ENCODE assay signal across 9 cellular contexts in genomic region chr5:64635056-64635686, GRCh38. TPM values are rescaled to one million over a fixed set of nuclear protein-coding genes. Genes with fewer than 3 reads are reported as not detected.
DNase-seq lines count a peak whose midpoint lies in the region; ATAC-seq and TF ChIP-seq lines count a peak whose summit lies in the region.
"Had no signal": no experiment of that assay in that cellular context is flagged by ENCODE, and none has a peak within 500 bp of the region (broad histone marks: within the 10 kb centered on the region; RNA-seq: fewer than 3 reads in every experiment).

No MANE protein-coding gene starts in this region.

- H3K4me1 ChIP-seq in heart right ventricle, result peaks cover 0 to 6% (median 0%) of the 10 kb centered on the region in 9 donors
- no peaks in the 10 kb centered on the region for H3K4me1 ChIP-seq in right cardiac atrium (ENCODE audit: control insufficient read depth, insufficient read depth, low read length)

- no peak overlapping the region for H3K27ac Mint-ChIP-seq in naive B cell
- H3K27ac Mint-ChIP-seq: activated naive CD8-positive, alpha-beta T cell had no signal

- H3K27ac ChIP-seq in heart right ventricle, result no peak overlapping the region
- no peak overlapping the region for H3K27ac ChIP-seq in right cardiac atrium (ENCODE audit: low read length)

- peaks cover 0 to 4% (median 0%) of the 10 kb centered on the region in 3 donors for H3K4me1 Mint-ChIP-seq in naive B cell

- H3K36me3 Mint-ChIP-seq in naive B cell, result no peaks in the 10 kb centered on the region
- H3K36me3 Mint-ChIP-seq: activated naive CD8-positive, alpha-beta T cell had no signal

- 0 to 1% methylated on average over 1 of the region's 1 CpG for WGBS in heart right ventricle, 2 donors
- WGBS in right cardiac atrium, result 1% methylated on average over 1 of the region's 1 CpG

- no peaks in the 10 kb centered on the region for H3K9me3 Mint-ChIP-seq in naive B cell

- ATAC-seq in heart right ventricle, result no peak
- ATAC-seq in right cardiac atrium, result no peak
- no peak for ATAC-seq in naive B cell (ENCODE audit: low read depth in 2 of 2)
- ATAC-seq in GM19397 (IDR thresholded peaks at IDR 0.05; ENCODE audit: unreplicated experiment), result no peak

- H3K27me3 Mint-ChIP-seq in naive B cell, result peaks cover 25 to 26% (median 26%) of the 10 kb centered on the region in 3 donors

- peaks cover 0 to 36% (median 0%) of the 10 kb centered on the region in 7 donors for H3K27me3 ChIP-seq in heart right ventricle
- H3K27me3 ChIP-seq in right cardiac atrium (ENCODE audit: control insufficient read depth, insufficient read depth), result no peaks in the 10 kb centered on the region

- intact Hi-C loops in heart right ventricle (cut with DNase I) (loop anchor here in 9 of 10 donors (1.0 to 10.0 kb wide), 6 partner anchors 148 to 852 kb away; partner anchors contain the start of gene ADAMTS6 (in 6 of the 9)), right cardiac atrium (cut with DNase I) (loop anchor here (5.0 to 10.0 kb wide), 2 partner anchors 147 to 850 kb away; partner anchors contain the start of gene ADAMTS6 (in 3 of the 4))

- H3K4me3 ChIP-seq in heart right ventricle (no peak overlapping the region), right cardiac atrium (ENCODE audit: low read length) (no peak overlapping the region)

- DNase-seq in heart right ventricle, result no peak
- DNase-seq in right cardiac atrium, result no peak
- DNase-seq in NCI-H2029 treated with DMSO at 0.1 percent for 48 hours (lab: John Stamatoyannopoulos, UW), result peak; percentile 21
- peak; percentile 21 for DNase-seq in dedifferentiated amniotic fluid mesenchymal stem cell (ENCODE audit: extremely low spot score)
- peak; percentile 15 for DNase-seq in naive B cell
- no peak for DNase-seq in activated naive CD4-positive, alpha-beta T cell (lab: John Stamatoyannopoulos, UW)
- no peak for DNase-seq in HuH-7.5 (ENCODE audit: low spot score)

- no peaks in the 10 kb centered on the region for H3K9me3 ChIP-seq in heart right ventricle
- H3K9me3 ChIP-seq in right cardiac atrium (ENCODE audit: control insufficient read depth, low read length), result no peaks in the 10 kb centered on the region

- TF ChIP-seq CTCF in heart right ventricle (IDR thresholded peaks at IDR 0.05), result peak; percentile 60 to 86 (median 83)

- no peaks in the 10 kb centered on the region for H3K36me3 ChIP-seq in heart right ventricle

- H3K4me3 Mint-ChIP-seq in naive B cell, result no peak overlapping the region
- H3K4me3 Mint-ChIP-seq: activated naive CD8-positive, alpha-beta T cell had no signal

RNA-seq across cellular contexts. Expression of gene SHISAL2B, which starts 55.1 kb away (rescaled TPM):
- total RNA-seq in heart right ventricle, result not detected
- not detected for polyA plus RNA-seq in heart right ventricle
- total RNA-seq in right cardiac atrium, result not detected
- not detected for polyA plus RNA-seq in right cardiac atrium
- polyA plus RNA-seq in naive B cell (ENCODE audit: low read depth in 6 of 6), result not detected

Comparison
In these comparisons a context has a peak if more than half of its experiments do, and no peak if none do; other contexts are left out.
1. DNase-seq: peak in NCI-H2029 treated with DMSO at 0.1 percent for 48 hours (single experiment), dedifferentiated amniotic fluid mesenchymal stem cell (single experiment) and naive B cell (single experiment); none in heart right ventricle (0 of 2), right cardiac atrium (0 of 3), activated naive CD4-positive, alpha-beta T cell (0 of 4) and HuH-7.5 (single experiment).